Comparison of ENCODE assay signal across 1 cellular context in the genomic region with DNA sequence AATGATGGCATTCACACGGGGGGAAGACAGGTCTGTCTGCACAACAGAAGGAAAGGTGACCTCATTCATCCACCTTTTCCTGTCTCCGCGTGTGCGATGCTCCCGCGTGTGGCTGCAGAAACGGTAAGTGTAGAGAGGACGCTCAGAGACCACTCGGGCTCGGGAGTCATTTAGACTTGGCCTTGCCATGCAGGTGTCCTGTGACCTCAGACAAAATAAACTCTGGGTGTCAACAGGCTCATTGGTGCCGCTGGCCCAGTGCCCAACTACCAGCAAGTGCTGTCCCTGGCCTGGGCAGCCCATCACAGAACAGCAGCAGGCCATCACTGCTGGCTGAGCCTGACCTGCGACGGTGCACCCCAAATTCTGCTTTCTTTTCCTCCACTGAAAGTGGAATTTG.
TF ChIP-seq lines count a peak whose summit lies in the region.

No MANE protein-coding gene starts in this region.

TF ChIP-seq in HepG2, 621 proteins besides CTCF, POLR2A, EP300 and RAD21:
- TF ChIP-seq ZNF678 (CRISPR knock-in tag; IDR thresholded peaks at IDR 0.05) (no peak), ZNF335 (CRISPR knock-in tag; IDR thresholded peaks at IDR 0.05) (no peak), MED1 (CRISPR knock-in tag; IDR thresholded peaks at IDR 0.05) (no peak), GABPB1 (CRISPR knock-in tag; IDR thresholded peaks at IDR 0.05) (no peak)
- TF ChIP-seq, protein P1, sequence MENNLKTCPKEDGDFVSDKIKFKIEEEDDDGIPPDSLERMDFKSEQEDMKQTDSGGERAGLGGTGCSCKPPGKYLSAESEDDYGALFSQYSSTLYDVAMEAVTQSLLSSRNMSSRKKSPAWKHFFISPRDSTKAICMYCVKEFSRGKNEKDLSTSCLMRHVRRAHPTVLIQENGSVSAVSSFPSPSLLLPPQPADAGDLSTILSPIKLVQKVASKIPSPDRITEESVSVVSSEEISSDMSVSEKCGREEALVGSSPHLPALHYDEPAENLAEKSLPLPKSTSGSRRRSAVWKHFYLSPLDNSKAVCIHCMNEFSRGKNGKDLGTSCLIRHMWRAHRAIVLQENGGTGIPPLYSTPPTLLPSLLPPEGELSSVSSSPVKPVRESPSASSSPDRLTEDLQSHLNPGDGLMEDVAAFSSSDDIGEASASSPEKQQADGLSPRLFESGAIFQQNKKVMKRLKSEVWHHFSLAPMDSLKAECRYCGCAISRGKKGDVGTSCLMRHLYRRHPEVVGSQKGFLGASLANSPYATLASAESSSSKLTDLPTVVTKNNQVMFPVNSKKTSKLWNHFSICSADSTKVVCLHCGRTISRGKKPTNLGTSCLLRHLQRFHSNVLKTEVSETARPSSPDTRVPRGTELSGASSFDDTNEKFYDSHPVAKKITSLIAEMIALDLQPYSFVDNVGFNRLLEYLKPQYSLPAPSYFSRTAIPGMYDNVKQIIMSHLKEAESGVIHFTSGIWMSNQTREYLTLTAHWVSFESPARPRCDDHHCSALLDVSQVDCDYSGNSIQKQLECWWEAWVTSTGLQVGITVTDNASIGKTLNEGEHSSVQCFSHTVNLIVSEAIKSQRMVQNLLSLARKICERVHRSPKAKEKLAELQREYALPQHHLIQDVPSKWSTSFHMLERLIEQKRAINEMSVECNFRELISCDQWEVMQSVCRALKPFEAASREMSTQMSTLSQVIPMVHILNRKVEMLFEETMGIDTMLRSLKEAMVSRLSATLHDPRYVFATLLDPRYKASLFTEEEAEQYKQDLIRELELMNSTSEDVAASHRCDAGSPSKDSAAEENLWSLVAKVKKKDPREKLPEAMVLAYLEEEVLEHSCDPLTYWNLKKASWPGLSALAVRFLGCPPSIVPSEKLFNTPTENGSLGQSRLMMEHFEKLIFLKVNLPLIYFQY (CRISPR knock-in tag; IDR thresholded peaks at IDR 0.05; ENCODE audit: borderline replicate concordance): no peak
- TF ChIP-seq, protein P2, sequence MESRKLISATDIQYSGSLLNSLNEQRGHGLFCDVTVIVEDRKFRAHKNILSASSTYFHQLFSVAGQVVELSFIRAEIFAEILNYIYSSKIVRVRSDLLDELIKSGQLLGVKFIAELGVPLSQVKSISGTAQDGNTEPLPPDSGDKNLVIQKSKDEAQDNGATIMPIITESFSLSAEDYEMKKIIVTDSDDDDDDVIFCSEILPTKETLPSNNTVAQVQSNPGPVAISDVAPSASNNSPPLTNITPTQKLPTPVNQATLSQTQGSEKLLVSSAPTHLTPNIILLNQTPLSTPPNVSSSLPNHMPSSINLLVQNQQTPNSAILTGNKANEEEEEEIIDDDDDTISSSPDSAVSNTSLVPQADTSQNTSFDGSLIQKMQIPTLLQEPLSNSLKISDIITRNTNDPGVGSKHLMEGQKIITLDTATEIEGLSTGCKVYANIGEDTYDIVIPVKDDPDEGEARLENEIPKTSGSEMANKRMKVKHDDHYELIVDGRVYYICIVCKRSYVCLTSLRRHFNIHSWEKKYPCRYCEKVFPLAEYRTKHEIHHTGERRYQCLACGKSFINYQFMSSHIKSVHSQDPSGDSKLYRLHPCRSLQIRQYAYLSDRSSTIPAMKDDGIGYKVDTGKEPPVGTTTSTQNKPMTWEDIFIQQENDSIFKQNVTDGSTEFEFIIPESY (CRISPR knock-in tag; IDR thresholded peaks at IDR 0.05): 0 out of 2 replicates have a peak, but pooled peaks have one; percentile 30
- TF ChIP-seq, protein P3, sequence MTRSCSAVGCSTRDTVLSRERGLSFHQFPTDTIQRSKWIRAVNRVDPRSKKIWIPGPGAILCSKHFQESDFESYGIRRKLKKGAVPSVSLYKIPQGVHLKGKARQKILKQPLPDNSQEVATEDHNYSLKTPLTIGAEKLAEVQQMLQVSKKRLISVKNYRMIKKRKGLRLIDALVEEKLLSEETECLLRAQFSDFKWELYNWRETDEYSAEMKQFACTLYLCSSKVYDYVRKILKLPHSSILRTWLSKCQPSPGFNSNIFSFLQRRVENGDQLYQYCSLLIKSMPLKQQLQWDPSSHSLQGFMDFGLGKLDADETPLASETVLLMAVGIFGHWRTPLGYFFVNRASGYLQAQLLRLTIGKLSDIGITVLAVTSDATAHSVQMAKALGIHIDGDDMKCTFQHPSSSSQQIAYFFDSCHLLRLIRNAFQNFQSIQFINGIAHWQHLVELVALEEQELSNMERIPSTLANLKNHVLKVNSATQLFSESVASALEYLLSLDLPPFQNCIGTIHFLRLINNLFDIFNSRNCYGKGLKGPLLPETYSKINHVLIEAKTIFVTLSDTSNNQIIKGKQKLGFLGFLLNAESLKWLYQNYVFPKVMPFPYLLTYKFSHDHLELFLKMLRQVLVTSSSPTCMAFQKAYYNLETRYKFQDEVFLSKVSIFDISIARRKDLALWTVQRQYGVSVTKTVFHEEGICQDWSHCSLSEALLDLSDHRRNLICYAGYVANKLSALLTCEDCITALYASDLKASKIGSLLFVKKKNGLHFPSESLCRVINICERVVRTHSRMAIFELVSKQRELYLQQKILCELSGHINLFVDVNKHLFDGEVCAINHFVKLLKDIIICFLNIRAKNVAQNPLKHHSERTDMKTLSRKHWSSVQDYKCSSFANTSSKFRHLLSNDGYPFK (CRISPR knock-in tag; IDR thresholded peaks at IDR 0.05; ENCODE audit: borderline replicate concordance): no peak
